In genomic region chr11:107468596-107468995, GRCh38 we compare ENCODE assay signal across 17 cellular contexts. TPM values are rescaled to one million over a fixed set of nuclear protein-coding genes. Genes with fewer than 3 reads are reported as not detected.
A peak's percentile ranks its signal among the peaks of the same experiment; 100 is the strongest.
DNase-seq lines count a peak whose midpoint lies in the region; ATAC-seq, FAIRE-seq and TF ChIP-seq lines count a peak whose summit lies in the region.
"Had no signal": no experiment of that assay in that cellular context is flagged by ENCODE, and none has a peak within 500 bp of the region (broad histone marks: within the 10 kb centered on the region; RNA-seq: fewer than 3 reads in every experiment).

No MANE protein-coding gene starts in this region.

- H3K4me3 ChIP-seq in fibroblast of mammary gland (ENCODE audit: control insufficient read depth, low read depth, low read length) = no peak overlapping the region
- H3K4me3 ChIP-seq: skin epidermis had no signal

- DNase-seq in CD1c-positive myeloid dendritic cell (ENCODE audit: extremely low spot score) (peak; percentile 3), H4 (ENCODE audit: low spot score) (peak; percentile 33), OCI-M1 (lab: John Stamatoyannopoulos, UW) (peak; percentile 17), fibroblast of mammary gland (ENCODE audit: low read depth) (peak; percentile 80), HTR-8/SVneo (ENCODE audit: insufficient read length, low spot score) (no peak), cortex of kidney (lab: John Stamatoyannopoulos, UW) (no peak)
- DNase-seq: activated B cell treated with CpG ODN at 0.5 μM for 24 hours; activated T-cell treated with anti-CD3 and anti-CD28 coated beads, Interleukin-2, amount 50 U/mL, for 1 hour; anterior cingulate cortex; CD8-positive, alpha-beta T cell; effector CD8-positive, alpha-beta T cell; hypothalamus; NCI-H510A treated with DMSO at 0.1 percent for 48 hours had no signal

- ATAC-seq in HG03342 (IDR thresholded peaks at IDR 0.05; ENCODE audit: unreplicated experiment) = no peak
- no peak for ATAC-seq in HG03521 (IDR thresholded peaks at IDR 0.05; ENCODE audit: unreplicated experiment)
- ATAC-seq: CD8-positive, alpha-beta T cell; Right ventricle myocardium inferior had no signal

- no peak for FAIRE-seq in HTR-8/SVneo (lab: Jason Lieb, UNC)

- TF ChIP-seq CTCF in fibroblast of mammary gland (conservative IDR thresholded peaks at IDR 0.05; ENCODE audit: control insufficient read depth, insufficient read depth, low read depth, low read length) = no peak

RNA-seq across cellular contexts. Expression of gene CWF19L2, which starts 11.0 kb away (rescaled TPM):
- 6.6 and 8.0 TPM in 2 replicates for total RNA-seq in H4 (2014; rRNA removed; shearing (Covaris generic))

Comparison
In these comparisons a context has a peak if more than half of its experiments do, and no peak if none do; other contexts are left out.
1. DNase-seq: peak in CD1c-positive myeloid dendritic cell (single experiment), H4 (single experiment), OCI-M1 (single experiment) and fibroblast of mammary gland (single experiment); none in HTR-8/SVneo (single experiment) and cortex of kidney (single experiment).